8 cellular contexts compared by ENCODE assay signal in the genomic region with DNA sequence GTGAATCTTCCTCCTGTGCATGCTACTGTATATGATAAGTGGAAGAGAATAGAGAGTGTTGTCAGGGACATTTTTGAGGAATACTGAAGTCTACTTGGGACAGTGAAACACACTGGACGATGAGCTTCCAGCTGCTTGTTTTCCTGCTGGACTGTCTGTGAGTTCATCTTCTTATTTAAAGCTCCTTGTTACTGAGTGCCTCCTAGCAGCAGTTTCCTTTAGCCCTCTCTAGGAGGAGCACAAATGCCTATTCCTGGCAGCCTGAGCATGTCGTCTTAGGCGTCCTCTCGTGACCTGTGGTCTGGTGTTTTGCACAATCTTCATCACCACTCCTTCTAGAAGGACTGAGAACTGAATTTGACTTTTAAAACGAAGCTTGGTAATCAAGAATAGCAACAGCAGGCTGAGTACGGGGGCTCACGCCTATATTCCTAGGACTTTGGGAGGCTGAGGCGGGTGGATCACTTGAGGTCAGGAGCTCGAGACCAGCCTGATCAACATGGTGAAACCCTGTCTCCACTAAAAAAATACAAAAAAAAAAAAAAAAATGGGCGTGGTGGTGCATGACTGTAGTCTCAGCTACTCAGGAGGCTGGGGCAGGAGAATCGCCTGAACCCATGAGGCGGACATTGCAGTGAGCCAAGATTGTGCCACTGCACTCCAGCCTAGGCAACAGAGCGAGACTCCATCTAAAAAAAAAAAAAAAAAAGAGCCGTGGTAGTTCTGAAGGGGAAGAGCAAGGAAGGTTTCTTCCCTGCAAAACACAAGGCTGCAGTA. TPM values are rescaled to one million over a fixed set of nuclear protein-coding genes. Genes with fewer than 3 reads are reported as not detected.
DNase-seq lines count a peak whose midpoint lies in the region; ATAC-seq and TF ChIP-seq lines count a peak whose summit lies in the region.

No MANE protein-coding gene starts in this region.

- no peak overlapping the region for H3K4me3 ChIP-seq in mesenchymal stem cell (ENCODE audit: insufficient read depth in 1 of 2, low read depth in 1 of 2, low read length in 2 of 2)

- no peak overlapping the region for H2BK120ac ChIP-seq in mesenchymal stem cell (ENCODE audit: low read depth, low read length)

- H3K27me3 ChIP-seq in mesenchymal stem cell (ENCODE audit: control insufficient read depth in 1 of 2, insufficient read depth in 1 of 2, low read length in 2 of 2), result no peaks in the 10 kb centered on the region

- peaks cover 0 to 3% of the 10 kb centered on the region in 2 experiments for H3K36me3 ChIP-seq in mesenchymal stem cell (ENCODE audit: control insufficient read depth in 1 of 2, insufficient read depth in 2 of 2, low read depth in 1 of 2, low read length in 2 of 2)

- peak overlapping the region in 1 of 2 experiments; percentile 43 for H2BK12ac ChIP-seq in mesenchymal stem cell (ENCODE audit: low read length in 2 of 2)

- 69% methylated on average over 12 of the region's 14 CpGs for WGBS in mesenchymal stem cell

- no peak overlapping the region for H2BK15ac ChIP-seq in mesenchymal stem cell (ENCODE audit: low read depth, poor library complexity, severe bottlenecking)

- TF ChIP-seq CTCF in GM12872 (IDR thresholded peaks at IDR 0.05; ENCODE audit: insufficient read depth, low read depth, low read length), result peak; percentile 38; the same call in 1 of the 3 replicates

- peak overlapping the region; percentile 29 to 65 for H3K18ac ChIP-seq in mesenchymal stem cell (ENCODE audit: low read depth in 1 of 2, low read length in 2 of 2)

- no peak overlapping the region for H3K23ac ChIP-seq in mesenchymal stem cell (ENCODE audit: low read length in 2 of 2)

- H3K4me1 ChIP-seq in mesenchymal stem cell (ENCODE audit: control insufficient read depth, insufficient read depth, low read depth, low read length), result peaks cover 18% of the 10 kb centered on the region

- H2BK5ac ChIP-seq in mesenchymal stem cell (ENCODE audit: low read depth, low read length, poor library complexity, severe bottlenecking), result no peak overlapping the region

- no peak overlapping the region for H4K8ac ChIP-seq in mesenchymal stem cell (ENCODE audit: low read length)

- peak overlapping the region; percentile 52 for H3K9ac ChIP-seq in mesenchymal stem cell (ENCODE audit: low read length)

- peak overlapping the region in 1 of 2 experiments; percentile 52 for H3K4ac ChIP-seq in mesenchymal stem cell (ENCODE audit: low read depth in 1 of 2, low read length in 2 of 2)

- peak in 62 of 76 experiments; percentile 3 to 63 (median 33) for DNase-seq in HUDEP-2 (lab: John Stamatoyannopoulos, UW; ENCODE audit: unreplicated experiment in 76 of 76)
- DNase-seq in astrocyte of the hippocampus (ENCODE audit: low read depth, low spot score), result peak; percentile 64
- peak; percentile 95 for DNase-seq in mesenchymal stem cell
- DNase-seq in cortex of kidney (lab: John Stamatoyannopoulos, UW), result no peak
- DNase-seq in RKO (ENCODE audit: low spot score), result no peak
- DNase-seq in NCI-H2196 (lab: John Stamatoyannopoulos, UW; ENCODE audit: unreplicated experiment), result no peak

- H3K4me2 ChIP-seq in mesenchymal stem cell (ENCODE audit: low read length, poor library complexity, severe bottlenecking), result no peak overlapping the region

- ATAC-seq in GM21526 (IDR thresholded peaks at IDR 0.05; ENCODE audit: low FRiP score, unreplicated experiment), result peak; percentile 49

- H3K14ac ChIP-seq in mesenchymal stem cell (ENCODE audit: low read length in 2 of 2), result no peak overlapping the region

- H2AFZ ChIP-seq in mesenchymal stem cell (ENCODE audit: low read depth, low read length), result no peak overlapping the region

- no peak overlapping the region for H2AK5ac ChIP-seq in mesenchymal stem cell (ENCODE audit: low read length, severe bottlenecking)

- no peak overlapping the region for H4K91ac ChIP-seq in mesenchymal stem cell (ENCODE audit: low read length)

- no peaks in the 10 kb centered on the region for H3K9me3 ChIP-seq in mesenchymal stem cell (ENCODE audit: control insufficient read depth, low read length)

- H3K79me1 ChIP-seq in mesenchymal stem cell (replicated peaks; ENCODE audit: low read length, poor library complexity, severe bottlenecking), result peaks cover 35% of the 10 kb centered on the region

- peak overlapping the region; percentile 38 for H3K27ac ChIP-seq in mesenchymal stem cell (ENCODE audit: low read length, poor library complexity, severe bottlenecking)

RNA-seq across cellular contexts. Expression of gene ANKRD33B, which starts 44.0 kb away (rescaled TPM):
- 0.64 TPM for polyA plus RNA-seq in mesenchymal stem cell (2013, experiment 1 of 2)
- polyA plus RNA-seq in mesenchymal stem cell (2013, experiment 2 of 2), result 0.71 TPM

Comparison
In these comparisons a context has a peak if more than half of its experiments do, and no peak if none do; other contexts are left out.
1. DNase-seq: peak in HUDEP-2 (62 of 76), astrocyte of the hippocampus (single experiment) and mesenchymal stem cell (single experiment); none in cortex of kidney (single experiment), RKO (single experiment) and NCI-H2196 (single experiment).